25 cellular contexts compared by ENCODE assay signal in genomic region chr10:133366751-133367150, GRCh38. TPM values are rescaled to one million over a fixed set of nuclear protein-coding genes. Genes with fewer than 3 reads are reported as not detected.
DNase-seq lines count a peak whose midpoint lies in the region; ATAC-seq, FAIRE-seq and TF ChIP-seq lines count a peak whose summit lies in the region.
"Had no signal": no experiment of that assay in that cellular context is flagged by ENCODE, and none has a peak within 500 bp of the region (broad histone marks: within the 10 kb centered on the region; RNA-seq: fewer than 3 reads in every experiment).

No MANE protein-coding gene starts in this region.

- H4K91ac ChIP-seq in neuronal stem cell (ENCODE audit: low read depth, low read length, poor library complexity), result no peak overlapping the region

- H3K9me1 ChIP-seq in K562 (ENCODE audit: control insufficient read depth, insufficient read depth, low read length), result no peaks in the 10 kb centered on the region

- WGBS in right cardiac atrium, result 94% methylated on average over 13 of the region's 13 CpGs
- 95% methylated on average over 8 of the region's 13 CpGs for WGBS in K562 (ENCODE audit: insufficient coverage, low coverage, missing lambda C conversion rate)
- WGBS in neuronal stem cell (ENCODE audit: extremely low coverage in 2 of 2, insufficient read length in 2 of 2, insufficient replicate concordance in 1 of 2), 2 donors, result no CpG with 5 or more reads among the region's 13 CpGs

- H2BK5ac ChIP-seq in neuronal stem cell (ENCODE audit: low read length), result peak overlapping the region; percentile 66

- CTCF ChIA-PET in K562 (lab: Yijun Ruan, JAX; ENCODE audit: low intra/inter-chr PET ratio), result no interaction called here

- H4K20me1 ChIP-seq in K562 (replicated peaks; ENCODE audit: control insufficient read depth, insufficient read depth, low read length), result 0 out of 2 replicates have a peak, but pooled peaks cover 3% of the 10 kb centered on the region

- no peak overlapping the region for H3K4me3 ChIP-seq in right cardiac atrium (ENCODE audit: low read length)
- no peak overlapping the region for H3K4me3 ChIP-seq in K562
- no peak overlapping the region for H3K4me3 ChIP-seq in neuronal stem cell (ENCODE audit: low read length in 2 of 2)
- H3K4me3 ChIP-seq: BLaER1, GM12878 had no signal

- no peaks in the 10 kb centered on the region for H3K9me3 ChIP-seq in right cardiac atrium (ENCODE audit: control insufficient read depth, low read length)
- no peaks in the 10 kb centered on the region for H3K9me3 ChIP-seq in K562 (replicated peaks; ENCODE audit: control insufficient read depth, insufficient read depth, low read depth, low read length)
- H3K9me3 ChIP-seq in neuronal stem cell (replicated peaks in 1 of 2; ENCODE audit: control insufficient read depth in 2 of 2, insufficient read depth in 1 of 2, low read depth in 1 of 2, low read length in 2 of 2), result peaks cover 0 to 4% of the 10 kb centered on the region in 2 donors
- H3K9me3 ChIP-seq: BE2C, BLaER1, Caco-2 had no signal

- no peak for TF ChIP-seq RAD21 in K562 (CRISPR knock-in tag; conservative IDR thresholded peaks at IDR 0.05 in 1 of 2, IDR thresholded peaks at IDR 0.05 in 1 of 2)

- H3K27me3 ChIP-seq in right cardiac atrium (ENCODE audit: control insufficient read depth, insufficient read depth), result no peaks in the 10 kb centered on the region
- no peaks in the 10 kb centered on the region for H3K27me3 ChIP-seq in K562 (ENCODE audit: control insufficient read depth in 2 of 2, insufficient read depth in 2 of 2, low read length in 2 of 2)
- H3K27me3 ChIP-seq in neuronal stem cell (ENCODE audit: control insufficient read depth in 3 of 3, insufficient read depth in 3 of 3, low read depth in 1 of 3, low read length in 3 of 3), result no peaks in the 10 kb centered on the region
- H3K27me3 ChIP-seq: BE2C, BLaER1 had no signal

- H3K18ac ChIP-seq in neuronal stem cell (ENCODE audit: low read length), result no peak overlapping the region

- ATAC-seq in right cardiac atrium (no peak), Right ventricle myocardium superior (ENCODE audit: poor library complexity) (no peak), K562 (no peak)
- ATAC-seq: CD8-positive, alpha-beta T cell; GM12878 had no signal

- H3K4me1 ChIP-seq in right cardiac atrium (ENCODE audit: control insufficient read depth, insufficient read depth, low read length) (no peaks in the 10 kb centered on the region), K562 (replicated peaks in 1 of 2; ENCODE audit: control insufficient read depth in 2 of 2, insufficient read depth in 2 of 2, low read length in 2 of 2) (peaks cover 0 to 11% of the 10 kb centered on the region in 2 experiments; a peak in 1 of 5 replicates), neuronal stem cell (ENCODE audit: control insufficient read depth in 2 of 2, insufficient read depth in 1 of 2, low read depth in 1 of 2, low read length in 2 of 2) (no peaks in the 10 kb centered on the region)
- H3K4me1 ChIP-seq: BE2C had no signal

- H3K4me2 ChIP-seq in K562 (ENCODE audit: insufficient read depth, low read length) (no peak overlapping the region), neuronal stem cell (ENCODE audit: insufficient read depth, low read length, poor library complexity, severe bottlenecking) (no peak overlapping the region)
- H3K4me2 ChIP-seq: BLaER1 had no signal

- TF ChIP-seq CTCF in K562 (IDR thresholded peaks at IDR 0.05 in 2 of 3, conservative IDR thresholded peaks at IDR 0.05 in 1 of 3; ENCODE audit: insufficient read depth in 2 of 3, low read depth in 1 of 3, low read length in 3 of 3), result no peak

- no peak overlapping the region for H3K9ac ChIP-seq in K562 (ENCODE audit: insufficient read depth in 1 of 2, low read depth in 2 of 2, low read length in 2 of 2)
- H3K9ac ChIP-seq in neuronal stem cell (ENCODE audit: low read depth, low read length, poor library complexity), result no peak overlapping the region
- H3K9ac ChIP-seq: BLaER1 had no signal

- H3K27ac ChIP-seq in right cardiac atrium (ENCODE audit: low read length) (no peak overlapping the region), K562 (ENCODE audit: extremely low read depth, low read depth, low read length) (no peak overlapping the region), neuronal stem cell (replicated peaks; ENCODE audit: low read length) (no peak overlapping the region)
- H3K27ac ChIP-seq: BLaER1 had no signal

- DNase-seq in right cardiac atrium (peak in 2 of 3 donors; percentile 29 to 36), Right ventricle myocardium superior (no peak), K562 (ENCODE audit: extremely low read depth in 1 of 4, low spot score in 3 of 4) (no peak), neuronal stem cell (ENCODE audit: low spot score) (no peak), mucosa of gallbladder (ENCODE audit: low spot score) (no peak), nucleus accumbens (lab: John Stamatoyannopoulos, UW) (no peak), GF-D8 (lab: John Stamatoyannopoulos, UW) (no peak)
- DNase-seq: 8988T; ACHN; BE2C; C1 segment of cervical spinal cord; Caco-2; Calu3; CD4-positive, alpha-beta T cell; CD8-positive, alpha-beta T cell; DMS79 treated with DMSO at 0.1 percent for 48 hours had no signal

- no peak overlapping the region for H4K8ac ChIP-seq in neuronal stem cell (ENCODE audit: low read depth, low read length)

- no peak overlapping the region for H2AK5ac ChIP-seq in neuronal stem cell (ENCODE audit: low read depth, low read length)

- no peak for FAIRE-seq in K562 (lab: Jason Lieb, UNC)
- FAIRE-seq: A204.1, D721Med, G401.6, GM12878, GM12892, GM18507 had no signal

- in situ Hi-C loops in K562 (cut with MboI), result no loop called here

- no peak overlapping the region for H2BK12ac ChIP-seq in neuronal stem cell (ENCODE audit: low read length)

- POLR2A ChIA-PET in K562 (lab: Yijun Ruan, JAX), result no interaction called here

- TF ChIP-seq POLR2A in K562 (conservative IDR thresholded peaks at IDR 0.05), result no peak

- H2AFZ ChIP-seq in K562 (ENCODE audit: low read depth, low read length) (no peak overlapping the region), neuronal stem cell (ENCODE audit: low read length) (no peak overlapping the region)

- no peak overlapping the region for H2BK120ac ChIP-seq in neuronal stem cell (ENCODE audit: low read depth, low read length)

- no peak overlapping the region for H3K4ac ChIP-seq in neuronal stem cell (ENCODE audit: low read length)

- intact Hi-C loops in right cardiac atrium (cut with DNase I), result no loop called here
- intact Hi-C loops in Right ventricle myocardium superior (cut with DNase I), result no loop called here
- intact Hi-C loops in K562 (cut with micrococcal nuclease), result no loop called here

- TF ChIP-seq EP300 in K562 (IDR thresholded peaks at IDR 0.05; ENCODE audit: low read length), result no peak

- H3K79me1 ChIP-seq in neuronal stem cell (ENCODE audit: low read depth, low read length), result no peaks in the 10 kb centered on the region

- H3K14ac ChIP-seq in neuronal stem cell (ENCODE audit: low read length), result no peak overlapping the region

- H3K36me3 ChIP-seq in K562 (ENCODE audit: control insufficient read depth, insufficient read depth, low read length), result peaks cover 76% of the 10 kb centered on the region; the same call in 2 of the 3 replicates
- peaks cover 65 to 87% of the 10 kb centered on the region in 2 donors for H3K36me3 ChIP-seq in neuronal stem cell (replicated peaks in 1 of 2; ENCODE audit: control insufficient read depth in 2 of 2, insufficient read depth in 2 of 2, low read length in 2 of 2)

- no peaks in the 10 kb centered on the region; the same call in 2 of the 3 replicates for H3K79me2 ChIP-seq in K562 (ENCODE audit: control insufficient read depth, insufficient read depth, low read length)

- no peak overlapping the region for H2BK15ac ChIP-seq in neuronal stem cell (ENCODE audit: low read length)

- BruUV-seq in K562 (replicated peaks; lab: Mats Ljungman, UMichigan), result no TSS peak

- no peak overlapping the region for H3K23ac ChIP-seq in neuronal stem cell (ENCODE audit: low read depth, low read length, poor library complexity)

RNA-seq across cellular contexts. Expression of gene ECHS1, which starts 6.4 kb away (rescaled TPM):
- total RNA-seq in right cardiac atrium (100 to 1,000 TPM in 2 of 4 donors, 10 to 100 TPM in 2; 91.0 to 124 (median 107) TPM), Right ventricle myocardium superior (239 TPM), K562 (2014; rRNA removed) (69.5 and 74.3 TPM in 2 replicates), K562 (2014; rRNA removed; fragmentation: Illumina TruSeq; extraction: Trizol) (43.1 and 46.5 TPM in 2 replicates), K562 (2015; rRNA removed; fragmentation: Illumina TruSeq; extraction: Trizol) (48.4 and 49.3 TPM in 2 replicates), K562 (2021) (85.3 and 89.5 TPM in 2 replicates), mucosa of gallbladder (122 TPM)
- polyA plus RNA-seq in right cardiac atrium (177 TPM), K562 (2011; rRNA removed) (16.6 and 23.5 TPM in 2 replicates), K562 (2014; fragmentation: Illumina TruSeq; extraction: Trizol) (67.1 and 68.1 TPM in 2 replicates), K562 (2014; fragmentation: Nextera tagmentation; extraction: Ambion mirVana) (100 to 1,000 TPM in 1 of 2 experiments, 10 to 100 TPM in 1; 98.8 to 100 TPM), K562 (2014; rRNA removed) (37.4 and 38.0 TPM in 2 replicates)
- 6.2 and 13.6 TPM in 2 replicates for total RNA-seq in K562 (2011; cell fraction: chromatin; rRNA removed; ENCODE audit: low replicate concordance)
- total RNA-seq in K562 (2011; cell fraction: nucleolus; rRNA removed), result 10.1 and 14.7 TPM in 2 replicates
- 9.6 and 10.3 TPM in 2 replicates for total RNA-seq in K562 (2011; cell fraction: nucleoplasm; rRNA removed)
- polyA plus RNA-seq in K562 (2011; cell fraction: cytosol; rRNA removed), result 23.9 and 38.6 TPM in 2 replicates
- polyA plus RNA-seq in K562 (2011; cell fraction: nucleus; rRNA removed), result 31.1 and 34.4 TPM in 2 replicates
- polyA plus RNA-seq in K562 (2012), result 72.3 and 78.6 TPM in 2 replicates
- 12.8 and 14.4 TPM in 2 replicates for polyA minus RNA-seq in K562 (2011; rRNA and poly(A)+ RNA removed)
- polyA minus RNA-seq in K562 (2011; cell fraction: cytosol; rRNA and poly(A)+ RNA removed), result 29.2 and 40.4 TPM in 2 replicates
- polyA minus RNA-seq in K562 (2011; cell fraction: nucleus; rRNA and poly(A)+ RNA removed), result 4.2 and 7.0 TPM in 2 replicates
- 61.5 TPM for polyA plus RNA-seq in neuronal stem cell (2013, experiment 1 of 2)
- 63.2 TPM for polyA plus RNA-seq in neuronal stem cell (2013, experiment 2 of 2)

RNA-seq across cellular contexts. Expression of gene FUOM, which starts 8.9 kb away (rescaled TPM):
- total RNA-seq in right cardiac atrium (10 to 100 TPM; 19.7 to 25.0 (median 21.8) TPM), Right ventricle myocardium superior (7.4 TPM), K562 (2014; rRNA removed) (89.7 and 91.1 TPM in 2 replicates), K562 (2014; rRNA removed; fragmentation: Illumina TruSeq; extraction: Trizol) (8.6 and 14.0 TPM in 2 replicates), K562 (2015; rRNA removed; fragmentation: Illumina TruSeq; extraction: Trizol) (26.7 and 27.0 TPM in 2 replicates), K562 (2021) (47.8 and 61.2 TPM in 2 replicates), mucosa of gallbladder (13.0 TPM)
- polyA plus RNA-seq in right cardiac atrium (26.9 TPM), K562 (2011; rRNA removed) (27.4 and 31.3 TPM in 2 replicates), K562 (2014; fragmentation: Illumina TruSeq; extraction: Trizol) (20.4 and 34.6 TPM in 2 replicates), K562 (2014; fragmentation: Nextera tagmentation; extraction: Ambion mirVana) (10 to 100 TPM in 1 of 2 experiments, 1 to 10 TPM in 1; 1.8 to 14.4 TPM), K562 (2014; rRNA removed) (96.1 and 108 TPM in 2 replicates)
- total RNA-seq in K562 (2011; cell fraction: chromatin; rRNA removed; ENCODE audit: low replicate concordance), result 10.6 and 28.4 TPM in 2 replicates
- total RNA-seq in K562 (2011; cell fraction: nucleolus; rRNA removed), result 42.5 and 54.1 TPM in 2 replicates
- total RNA-seq in K562 (2011; cell fraction: nucleoplasm; rRNA removed), result 19.0 and 24.0 TPM in 2 replicates
- 39.9 and 94.4 TPM in 2 replicates for polyA plus RNA-seq in K562 (2011; cell fraction: cytosol; rRNA removed)
- polyA plus RNA-seq in K562 (2011; cell fraction: nucleus; rRNA removed), result 29.5 and 49.3 TPM in 2 replicates
- polyA plus RNA-seq in K562 (2012), result 22.3 and 26.8 TPM in 2 replicates
- polyA minus RNA-seq in K562 (2011; rRNA and poly(A)+ RNA removed), result 2.1 and 4.9 TPM in 2 replicates
- 7.0 and 9.8 TPM in 2 replicates for polyA minus RNA-seq in K562 (2011; cell fraction: cytosol; rRNA and poly(A)+ RNA removed)
- polyA minus RNA-seq in K562 (2011; cell fraction: nucleus; rRNA and poly(A)+ RNA removed), result 38.7 and 48.6 TPM in 2 replicates
- 16.2 TPM for polyA plus RNA-seq in neuronal stem cell (2013, experiment 1 of 2)
- polyA plus RNA-seq in neuronal stem cell (2013, experiment 2 of 2), result 16.5 TPM

RNA-seq across cellular contexts. Expression of gene PAOX, which starts 12.3 kb away (rescaled TPM):
- total RNA-seq in right cardiac atrium (1 to 10 TPM; 2.9 to 3.4 (median 3.2) TPM), Right ventricle myocardium superior (3.4 TPM), K562 (2014; rRNA removed) (4.9 and 8.7 TPM in 2 replicates), K562 (2014; rRNA removed; fragmentation: Illumina TruSeq; extraction: Trizol) (1.1 and 1.6 TPM in 2 replicates), K562 (2015; rRNA removed; fragmentation: Illumina TruSeq; extraction: Trizol) (2.6 and 2.8 TPM in 2 replicates), K562 (2021) (6.0 and 6.4 TPM in 2 replicates), mucosa of gallbladder (9.4 TPM)
- polyA plus RNA-seq in right cardiac atrium (2.7 TPM), K562 (2011; rRNA removed) (4.2 and 4.3 TPM in 2 replicates), K562 (2014; fragmentation: Illumina TruSeq; extraction: Trizol) (1.4 and 2.0 TPM in 2 replicates), K562 (2014; fragmentation: Nextera tagmentation; extraction: Ambion mirVana) (1 to 10 TPM in 1 of 2 experiments, under 1 TPM in 1; 0.80 to 1.7 TPM), K562 (2014; rRNA removed) (5.1 and 5.4 TPM in 2 replicates)
- 4.2 and 13.2 TPM in 2 replicates for total RNA-seq in K562 (2011; cell fraction: chromatin; rRNA removed; ENCODE audit: low replicate concordance)
- total RNA-seq in K562 (2011; cell fraction: nucleolus; rRNA removed), result 10.2 and 10.9 TPM in 2 replicates
- total RNA-seq in K562 (2011; cell fraction: nucleoplasm; rRNA removed), result 7.6 and 9.1 TPM in 2 replicates
- 5.2 and 10.9 TPM in 2 replicates for polyA plus RNA-seq in K562 (2011; cell fraction: cytosol; rRNA removed)
- 7.7 and 12.4 TPM in 2 replicates for polyA plus RNA-seq in K562 (2011; cell fraction: nucleus; rRNA removed)
- 3.5 and 4.0 TPM in 2 replicates for polyA plus RNA-seq in K562 (2012)
- polyA minus RNA-seq in K562 (2011; rRNA and poly(A)+ RNA removed), result 1.0 and 1.4 TPM in 2 replicates
- polyA minus RNA-seq in K562 (2011; cell fraction: cytosol; rRNA and poly(A)+ RNA removed), result 0.91 and 3.4 TPM in 2 replicates
- polyA minus RNA-seq in K562 (2011; cell fraction: nucleus; rRNA and poly(A)+ RNA removed), result 3.9 and 4.3 TPM in 2 replicates
- polyA plus RNA-seq in neuronal stem cell (2013, experiment 1 of 2), result 6.1 TPM
- polyA plus RNA-seq in neuronal stem cell (2013, experiment 2 of 2), result 5.9 TPM

RNA-seq across cellular contexts. Expression of gene PRAP1, which starts 19.6 kb away (rescaled TPM):
- total RNA-seq in right cardiac atrium (not detected), Right ventricle myocardium superior (not detected), K562 (2014; rRNA removed) (not detected in 2 replicates), K562 (2014; rRNA removed; fragmentation: Illumina TruSeq; extraction: Trizol) (not detected in 2 replicates), K562 (2015; rRNA removed; fragmentation: Illumina TruSeq; extraction: Trizol) (not detected in 2 replicates), K562 (2021) (not detected in 2 replicates), mucosa of gallbladder (4.8 TPM)
- polyA plus RNA-seq in right cardiac atrium (not detected), K562 (2011; rRNA removed) (not detected in 2 replicates), K562 (2014; fragmentation: Illumina TruSeq; extraction: Trizol) (not detected in 2 replicates), K562 (2014; fragmentation: Nextera tagmentation; extraction: Ambion mirVana) (not detected), K562 (2014; rRNA removed) (0.16 TPM in 1 of 2 replicates, not detected in the other)
- total RNA-seq in K562 (2011; cell fraction: chromatin; rRNA removed; ENCODE audit: low replicate concordance), result not detected in 2 replicates
- not detected in 2 replicates for total RNA-seq in K562 (2011; cell fraction: nucleolus; rRNA removed)
- not detected in 2 replicates for total RNA-seq in K562 (2011; cell fraction: nucleoplasm; rRNA removed)
- polyA plus RNA-seq in K562 (2011; cell fraction: cytosol; rRNA removed), result 0.07 TPM in 1 of 2 replicates, not detected in the other
- polyA plus RNA-seq in K562 (2011; cell fraction: nucleus; rRNA removed), result not detected in 2 replicates
- not detected in 2 replicates for polyA plus RNA-seq in K562 (2012)
- not detected in 2 replicates for polyA minus RNA-seq in K562 (2011; rRNA and poly(A)+ RNA removed)
- not detected in 2 replicates for polyA minus RNA-seq in K562 (2011; cell fraction: cytosol; rRNA and poly(A)+ RNA removed)
- not detected in 2 replicates for polyA minus RNA-seq in K562 (2011; cell fraction: nucleus; rRNA and poly(A)+ RNA removed)
- 0.52 TPM for polyA plus RNA-seq in neuronal stem cell (2013, experiment 1 of 2)
- 0.43 TPM for polyA plus RNA-seq in neuronal stem cell (2013, experiment 2 of 2)
- total RNA-seq: A673; Calu3; CD4-positive, alpha-beta T cell; CD8-positive, alpha-beta T cell; GM12878 had no signal
- polyA plus RNA-seq: AG04450 had no signal

RNA-seq across cellular contexts. Expression of gene MTG1, which starts 27.2 kb away (rescaled TPM):
- total RNA-seq in right cardiac atrium (10 to 100 TPM; 17.2 to 21.7 (median 19.9) TPM), Right ventricle myocardium superior (14.7 TPM), K562 (2014; rRNA removed) (11.6 and 16.9 TPM in 2 replicates), K562 (2014; rRNA removed; fragmentation: Illumina TruSeq; extraction: Trizol) (10.1 and 13.8 TPM in 2 replicates), K562 (2015; rRNA removed; fragmentation: Illumina TruSeq; extraction: Trizol) (13.8 and 15.4 TPM in 2 replicates), K562 (2021) (18.1 and 18.2 TPM in 2 replicates), mucosa of gallbladder (50.6 TPM)
- polyA plus RNA-seq in right cardiac atrium (25.3 TPM), K562 (2011; rRNA removed) (24.1 and 27.1 TPM in 2 replicates), K562 (2014; fragmentation: Illumina TruSeq; extraction: Trizol) (19.5 and 22.1 TPM in 2 replicates), K562 (2014; fragmentation: Nextera tagmentation; extraction: Ambion mirVana) (1 to 10 TPM; 2.8 to 3.0 TPM), K562 (2014; rRNA removed) (23.0 and 28.2 TPM in 2 replicates)
- 121 and 197 TPM in 2 replicates for total RNA-seq in K562 (2011; cell fraction: chromatin; rRNA removed; ENCODE audit: low replicate concordance)
- total RNA-seq in K562 (2011; cell fraction: nucleolus; rRNA removed), result 101 and 119 TPM in 2 replicates
- 85.3 and 89.5 TPM in 2 replicates for total RNA-seq in K562 (2011; cell fraction: nucleoplasm; rRNA removed)
- polyA plus RNA-seq in K562 (2011; cell fraction: cytosol; rRNA removed), result 17.9 and 25.1 TPM in 2 replicates
- polyA plus RNA-seq in K562 (2011; cell fraction: nucleus; rRNA removed), result 72.9 and 146 TPM in 2 replicates
- polyA plus RNA-seq in K562 (2012), result 16.4 and 17.9 TPM in 2 replicates
- polyA minus RNA-seq in K562 (2011; rRNA and poly(A)+ RNA removed), result 25.9 and 28.3 TPM in 2 replicates
- polyA minus RNA-seq in K562 (2011; cell fraction: cytosol; rRNA and poly(A)+ RNA removed), result 16.2 and 17.5 TPM in 2 replicates
- 29.9 and 33.8 TPM in 2 replicates for polyA minus RNA-seq in K562 (2011; cell fraction: nucleus; rRNA and poly(A)+ RNA removed)
- 15.5 TPM for polyA plus RNA-seq in neuronal stem cell (2013, experiment 1 of 2)
- 15.8 TPM for polyA plus RNA-seq in neuronal stem cell (2013, experiment 2 of 2)

Comparison
In these comparisons a context has a peak if more than half of its experiments do, and no peak if none do; other contexts are left out.
1. DNase-seq: peak in right cardiac atrium (2 of 3); none in Right ventricle myocardium superior (single experiment), K562 (0 of 4), neuronal stem cell (single experiment), mucosa of gallbladder (single experiment), nucleus accumbens (0 of 56) and GF-D8 (single experiment).